In genomic region chrX:134472041-134472440, GRCh38 we compare ENCODE assay signal across 7 cellular contexts.
"Had no signal": no experiment of that assay in that cellular context is flagged by ENCODE, and none has a peak within 500 bp of the region (broad histone marks: within the 10 kb centered on the region; RNA-seq: fewer than 3 reads in every experiment).

No MANE protein-coding gene starts in this region.

- DNase-seq: IMR-90, KBM-7, KG1 had no signal

- H3K27ac Mint-ChIP-seq: IgD-negative memory B cell had no signal

- ATAC-seq: HepG2, K562 had no signal

- H3K4me1 Mint-ChIP-seq: IgD-negative memory B cell had no signal

- H3K27me3 Mint-ChIP-seq: IgD-negative memory B cell had no signal

- H3K27ac ChIP-seq: HL-60 had no signal

- H3K9me3 Mint-ChIP-seq: IgD-negative memory B cell had no signal

- H3K4me3 Mint-ChIP-seq: IgD-negative memory B cell had no signal

- H3K36me3 Mint-ChIP-seq: IgD-negative memory B cell had no signal

- H3K4me3 ChIP-seq: K562 had no signal
